Comparison of ENCODE assay signal across 8 cellular contexts in genomic region chr11:59680287-59681154, GRCh38. TPM values are rescaled to one million over a fixed set of nuclear protein-coding genes. Genes with fewer than 3 reads are reported as not detected.
A peak's percentile ranks its signal among the peaks of the same experiment; 100 is the strongest.
DNase-seq lines count a peak whose midpoint lies in the region; ATAC-seq, FAIRE-seq and TF ChIP-seq lines count a peak whose summit lies in the region.

No MANE protein-coding gene starts in this region.

- ATAC-seq in GM21717 (IDR thresholded peaks at IDR 0.05; ENCODE audit: unreplicated experiment) = peak; percentile 88

- CTCF ChIA-PET in RWPE1 (lab: Yijun Ruan, JAX) = interaction anchor here (0.6 to 1.1 kb wide), 4 partner anchors 9 to 528 kb away, joined by 3 to 4 read pairs (median 3); no protein-coding TSS in a partner anchor

- peak; percentile 87 for FAIRE-seq in G401.6 (lab: Jason Lieb, UNC)

- POLR2A ChIA-PET in RWPE1 (lab: Yijun Ruan, JAX; ENCODE audit: low non-redundant PET) = no interaction called here

- TF ChIP-seq CTCF in RWPE1 (conservative IDR thresholded peaks at IDR 0.05; ENCODE audit: low read depth) = peak; percentile 70

- peak; percentile 62 for DNase-seq in Jurkat, Clone E6-1 (ENCODE audit: low read depth, low spot score)
- DNase-seq in RWPE1 (ENCODE audit: low spot score) (peak; percentile 63), glomerular visceral epithelial cell (ENCODE audit: extremely low spot score) (peak; percentile 78), renal cortical epithelial cell (ENCODE audit: low read depth) (peak; percentile 87), occipital lobe (lab: John Stamatoyannopoulos, UW) (no peak)
- DNase-seq in activated effector memory CD4-positive, alpha-beta T cell treated with anti-CD3 and anti-CD28 coated beads, Interleukin-2, amount 50 U/mL, for 16 hours = peak; percentile 80

- H3K4me3 ChIP-seq in Jurkat, Clone E6-1 (ENCODE audit: low read length) = no peak overlapping the region

- no peak overlapping the region for H3K27ac ChIP-seq in RWPE1

RNA-seq across cellular contexts. Expression of gene PATL1, which starts 11.7 kb away (rescaled TPM):
- polyA plus RNA-seq in Jurkat, Clone E6-1 (2012; ENCODE audit: insufficient read depth, insufficient read length) = 33.2 TPM
- total RNA-seq in renal cortical epithelial cell (6.3 and 20.6 TPM in 2 replicates), occipital lobe (3.7 TPM)

RNA-seq across cellular contexts. Expression of gene OR10V1, which starts 33.1 kb away (rescaled TPM):
- not detected for polyA plus RNA-seq in Jurkat, Clone E6-1 (2012; ENCODE audit: insufficient read depth, insufficient read length)
- not detected in 2 replicates for total RNA-seq in renal cortical epithelial cell
- total RNA-seq in occipital lobe = not detected
